ENCODE assay signal across 1 cellular context in the genomic region with DNA sequence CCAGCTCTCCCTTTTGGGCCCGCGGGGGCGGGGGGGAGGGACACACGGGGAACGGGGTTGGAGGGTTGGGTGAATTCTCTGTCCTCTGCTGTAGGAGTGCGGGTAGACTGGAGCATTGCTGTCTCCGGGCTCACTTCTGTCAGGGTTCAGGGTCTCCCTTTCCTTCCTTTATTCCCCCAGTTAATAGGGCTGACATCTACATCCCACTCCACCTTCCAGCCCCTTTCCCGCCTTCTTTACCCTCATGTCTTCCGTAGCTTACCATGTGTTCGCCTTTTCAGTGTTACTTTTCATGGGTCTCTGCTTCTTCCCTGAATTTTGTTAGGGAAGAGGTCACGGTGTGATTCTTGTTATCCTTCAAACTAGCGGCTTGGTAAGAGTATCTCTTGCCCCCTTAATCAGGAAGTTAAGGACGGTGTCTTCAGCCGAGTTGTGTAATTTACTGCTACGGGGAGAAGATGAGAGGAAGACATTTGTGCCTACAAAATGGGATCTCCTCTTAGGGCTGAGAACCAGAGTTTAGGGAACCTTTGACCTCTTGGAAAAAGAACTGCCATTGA.
TF ChIP-seq lines count a peak whose summit lies in the region.

No MANE protein-coding gene starts in this region.

TF ChIP-seq in K562, 482 proteins besides CTCF, POLR2A, EP300 and RAD21 (continued from another document and continues in another):
- TF ChIP-seq CHD7 (IDR thresholded peaks at IDR 0.05; ENCODE audit: low read depth, low read length) (no peak), RBM25 (IDR thresholded peaks at IDR 0.05; ENCODE audit: low read depth, low read length, severe bottlenecking) (no peak), EP400 (IDR thresholded peaks at IDR 0.05) (peak; percentile 46; the same call in 1 of the 2 replicates), FOS (IDR thresholded peaks at IDR 0.05; ENCODE audit: extremely low read depth, insufficient read length) (no peak), SLC30A9 (CRISPR knock-in tag; IDR thresholded peaks at IDR 0.05) (no peak), CEBPZ (IDR thresholded peaks at IDR 0.05; ENCODE audit: borderline replicate concordance, low read depth, low read length) (no peak), SRSF7 (optimal IDR thresholded peaks at IDR 0.05; ENCODE audit: low read depth, low read length) (no peak), ZNF143 (CRISPR knock-in tag; IDR thresholded peaks at IDR 0.05) (no peak), MCM5 (IDR thresholded peaks at IDR 0.05; ENCODE audit: low read depth) (no peak), SRF (CRISPR knock-in tag; IDR thresholded peaks at IDR 0.05) (no peak), MAFF (IDR thresholded peaks at IDR 0.05; ENCODE audit: low read length) (no peak), TGIF2 (CRISPR knock-in tag; IDR thresholded peaks at IDR 0.05) (no peak), ESRRB (CRISPR knock-in tag; IDR thresholded peaks at IDR 0.05; ENCODE audit: borderline replicate concordance) (no peak), MITF (IDR thresholded peaks at IDR 0.05) (no peak), E2F5 (CRISPR knock-in tag; IDR thresholded peaks at IDR 0.05) (peak; percentile 53; the same call in 1 of the 2 replicates), FOXK2 (conservative IDR thresholded peaks at IDR 0.05 in 1 of 2, IDR thresholded peaks at IDR 0.05 in 1 of 2; ENCODE audit: low read depth in 2 of 2) (no peak), CBX2 (IDR thresholded peaks at IDR 0.05; ENCODE audit: insufficient read depth, low read length, poor library complexity, severe bottlenecking) (no peak), ETV1 (tag; conservative IDR thresholded peaks at IDR 0.05; ENCODE audit: low read depth) (no peak), THAP7 (CRISPR knock-in tag; IDR thresholded peaks at IDR 0.05) (no peak), NBN (IDR thresholded peaks at IDR 0.05; ENCODE audit: low read depth) (no peak), ZFPM2 (CRISPR knock-in tag; IDR thresholded peaks at IDR 0.05) (no peak), GABPB1 (CRISPR knock-in tag; IDR thresholded peaks at IDR 0.05) (no peak), CHD1 (IDR thresholded peaks at IDR 0.05; ENCODE audit: low read length) (no peak), HIVEP1 (CRISPR knock-in tag; IDR thresholded peaks at IDR 0.05) (no peak)
- TF ChIP-seq, protein P1, sequence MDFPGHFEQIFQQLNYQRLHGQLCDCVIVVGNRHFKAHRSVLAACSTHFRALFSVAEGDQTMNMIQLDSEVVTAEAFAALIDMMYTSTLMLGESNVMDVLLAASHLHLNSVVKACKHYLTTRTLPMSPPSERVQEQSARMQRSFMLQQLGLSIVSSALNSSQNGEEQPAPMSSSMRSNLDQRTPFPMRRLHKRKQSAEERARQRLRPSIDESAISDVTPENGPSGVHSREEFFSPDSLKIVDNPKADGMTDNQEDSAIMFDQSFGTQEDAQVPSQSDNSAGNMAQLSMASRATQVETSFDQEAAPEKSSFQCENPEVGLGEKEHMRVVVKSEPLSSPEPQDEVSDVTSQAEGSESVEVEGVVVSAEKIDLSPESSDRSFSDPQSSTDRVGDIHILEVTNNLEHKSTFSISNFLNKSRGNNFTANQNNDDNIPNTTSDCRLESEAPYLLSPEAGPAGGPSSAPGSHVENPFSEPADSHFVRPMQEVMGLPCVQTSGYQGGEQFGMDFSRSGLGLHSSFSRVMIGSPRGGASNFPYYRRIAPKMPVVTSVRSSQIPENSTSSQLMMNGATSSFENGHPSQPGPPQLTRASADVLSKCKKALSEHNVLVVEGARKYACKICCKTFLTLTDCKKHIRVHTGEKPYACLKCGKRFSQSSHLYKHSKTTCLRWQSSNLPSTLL (IDR thresholded peaks at IDR 0.05) = no peak
- TF ChIP-seq, protein P2, sequence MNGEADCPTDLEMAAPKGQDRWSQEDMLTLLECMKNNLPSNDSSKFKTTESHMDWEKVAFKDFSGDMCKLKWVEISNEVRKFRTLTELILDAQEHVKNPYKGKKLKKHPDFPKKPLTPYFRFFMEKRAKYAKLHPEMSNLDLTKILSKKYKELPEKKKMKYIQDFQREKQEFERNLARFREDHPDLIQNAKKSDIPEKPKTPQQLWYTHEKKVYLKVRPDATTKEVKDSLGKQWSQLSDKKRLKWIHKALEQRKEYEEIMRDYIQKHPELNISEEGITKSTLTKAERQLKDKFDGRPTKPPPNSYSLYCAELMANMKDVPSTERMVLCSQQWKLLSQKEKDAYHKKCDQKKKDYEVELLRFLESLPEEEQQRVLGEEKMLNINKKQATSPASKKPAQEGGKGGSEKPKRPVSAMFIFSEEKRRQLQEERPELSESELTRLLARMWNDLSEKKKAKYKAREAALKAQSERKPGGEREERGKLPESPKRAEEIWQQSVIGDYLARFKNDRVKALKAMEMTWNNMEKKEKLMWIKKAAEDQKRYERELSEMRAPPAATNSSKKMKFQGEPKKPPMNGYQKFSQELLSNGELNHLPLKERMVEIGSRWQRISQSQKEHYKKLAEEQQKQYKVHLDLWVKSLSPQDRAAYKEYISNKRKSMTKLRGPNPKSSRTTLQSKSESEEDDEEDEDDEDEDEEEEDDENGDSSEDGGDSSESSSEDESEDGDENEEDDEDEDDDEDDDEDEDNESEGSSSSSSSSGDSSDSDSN (IDR thresholded peaks at IDR 0.05; ENCODE audit: borderline replicate concordance in 1 of 2, low read depth in 2 of 2, low read length in 2 of 2) = peak in 1 of 2 experiments; percentile 24; a peak in 1 of 4 replicates
- TF ChIP-seq, protein P3, sequence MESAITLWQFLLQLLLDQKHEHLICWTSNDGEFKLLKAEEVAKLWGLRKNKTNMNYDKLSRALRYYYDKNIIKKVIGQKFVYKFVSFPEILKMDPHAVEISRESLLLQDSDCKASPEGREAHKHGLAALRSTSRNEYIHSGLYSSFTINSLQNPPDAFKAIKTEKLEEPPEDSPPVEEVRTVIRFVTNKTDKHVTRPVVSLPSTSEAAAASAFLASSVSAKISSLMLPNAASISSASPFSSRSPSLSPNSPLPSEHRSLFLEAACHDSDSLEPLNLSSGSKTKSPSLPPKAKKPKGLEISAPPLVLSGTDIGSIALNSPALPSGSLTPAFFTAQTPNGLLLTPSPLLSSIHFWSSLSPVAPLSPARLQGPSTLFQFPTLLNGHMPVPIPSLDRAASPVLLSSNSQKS (CRISPR knock-in tag; IDR thresholded peaks at IDR 0.05) = no peak
